Comparison of ENCODE assay signal across 20 cellular contexts in genomic region chr5:98333921-98334320, GRCh38.
"Had no signal": no experiment of that assay in that cellular context is flagged by ENCODE, and none has a peak within 500 bp of the region (broad histone marks: within the 10 kb centered on the region; RNA-seq: fewer than 3 reads in every experiment).

No MANE protein-coding gene starts in this region.

- H3K27ac ChIP-seq: gastroesophageal sphincter, ovary, prostate gland, right atrium auricular region, thoracic aorta, vagina had no signal

- H3K36me3 ChIP-seq: gastroesophageal sphincter, ovary, prostate gland, right atrium auricular region, thoracic aorta, vagina had no signal

- DNase-seq: activated CD4-positive, alpha-beta T cell treated with anti-CD3 and anti-CD28 coated beads, Interleukin-2, amount 50 U/mL, for 4 hours; activated CD8-positive, alpha-beta memory T cell treated with anti-CD3 and anti-CD28 coated beads, Interleukin-2, amount 50 U/mL, for 48 hours; activated naive CD4-positive, alpha-beta T cell; activated T-cell treated with anti-CD3 and anti-CD28 coated beads, Interleukin-2, amount 50 U/mL, for 4 hours; amygdala; effector CD4-positive, alpha-beta T cell; head of caudate nucleus; hypothalamus; left cardiac atrium; midbrain; ovary; stimulated activated CD4-positive, alpha-beta T cell treated with anti-CD3 and anti-CD28 coated beads, Interleukin-4, amount 100 ng/mL, for 24 hours; stimulated activated naive CD4-positive, alpha-beta T cell treated with Interleukin-2 at 50 U/mL for 16 hours; T-helper 9 cell had no signal

- H3K27me3 ChIP-seq: gastroesophageal sphincter, ovary, right atrium auricular region, vagina had no signal

- H3K4me3 ChIP-seq: gastroesophageal sphincter, ovary, prostate gland, right atrium auricular region, thoracic aorta, vagina had no signal

- H3K4me1 ChIP-seq: gastroesophageal sphincter, prostate gland, right atrium auricular region, vagina had no signal

- FAIRE-seq: endometrium had no signal

- H3K9me3 ChIP-seq: gastroesophageal sphincter, ovary, prostate gland, right atrium auricular region, thoracic aorta, vagina had no signal
